24 cellular contexts compared by ENCODE assay signal in the genomic region with DNA sequence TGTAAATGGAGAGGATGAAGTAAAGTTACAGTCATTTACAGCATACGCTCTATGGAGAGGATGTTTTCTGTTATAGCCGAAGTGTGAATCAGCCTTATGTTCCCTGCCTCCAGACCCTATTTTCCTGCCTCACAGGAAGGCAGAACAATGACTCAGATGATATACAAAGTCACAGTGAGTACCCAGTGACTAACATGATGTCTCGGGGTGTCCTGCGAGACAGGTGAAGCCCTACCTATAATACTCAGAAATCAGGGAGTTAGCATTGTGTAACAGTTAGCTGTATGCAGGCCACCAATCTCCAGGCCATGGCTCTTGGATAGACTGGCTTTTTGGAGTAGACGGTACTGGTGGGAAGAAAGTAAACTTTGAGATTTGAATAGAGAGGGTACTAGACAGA. TPM values are rescaled to one million over a fixed set of nuclear protein-coding genes. Genes with fewer than 3 reads are reported as not detected.
DNase-seq lines count a peak whose midpoint lies in the region; ATAC-seq, FAIRE-seq and TF ChIP-seq lines count a peak whose summit lies in the region.
"Had no signal": no experiment of that assay in that cellular context is flagged by ENCODE, and none has a peak within 500 bp of the region (broad histone marks: within the 10 kb centered on the region; RNA-seq: fewer than 3 reads in every experiment).

No MANE protein-coding gene starts in this region.

- no peaks in the 10 kb centered on the region for H3K4me1 Mint-ChIP-seq in T-cell
- H3K4me1 Mint-ChIP-seq: natural killer cell had no signal

- no peak overlapping the region for H2BK5ac ChIP-seq in H1 (ENCODE audit: low read depth, low read length)

- H3K56ac ChIP-seq in H1 (replicated peaks; ENCODE audit: insufficient read length, low read depth, low read length): no peak overlapping the region

- CTCF ChIA-PET in SK-N-SH (lab: Yijun Ruan, JAX): no interaction called here
- CTCF ChIA-PET in H1 (lab: Charles Lee; ENCODE audit: partially characterized antibody): interaction anchor here (0.8 kb wide), 2 partner anchors 13 to 94 kb away, joined by 3 to 11 read pairs; no protein-coding TSS in a partner anchor
- CTCF ChIA-PET in T-cell (lab: Charles Lee): no interaction called here

- TF ChIP-seq CTCF in SK-N-SH (IDR thresholded peaks at IDR 0.05): no peak
- TF ChIP-seq CTCF in H1 (IDR thresholded peaks at IDR 0.05; ENCODE audit: control extremely low read depth in 1 of 3, insufficient read depth in 1 of 3, low read depth in 1 of 3, low read length in 3 of 3): no peak
- TF ChIP-seq CTCF in mucosa of descending colon (IDR thresholded peaks at IDR 0.05): no peak
- no peak for TF ChIP-seq CTCF in dorsolateral prefrontal cortex (IDR thresholded peaks at IDR 0.05 in 54 of 56, conservative IDR thresholded peaks at IDR 0.05 in 2 of 56; ENCODE audit: low read depth in 1 of 56, partially characterized antibody in 56 of 56)
- TF ChIP-seq CTCF in BE2C (IDR thresholded peaks at IDR 0.05; ENCODE audit: low read depth, low read length): no peak

- H2BK15ac ChIP-seq in H1 (ENCODE audit: low read length): no peak overlapping the region

- H4K20me1 ChIP-seq in SK-N-SH (ENCODE audit: insufficient read depth) (no peaks in the 10 kb centered on the region), H1 (replicated peaks in 1 of 2; ENCODE audit: control insufficient read depth in 1 of 2, insufficient read depth in 2 of 2, low read length in 2 of 2) (no peaks in the 10 kb centered on the region)

- no peaks in the 10 kb centered on the region for H3K9me2 ChIP-seq in SK-N-SH

- no peak for FAIRE-seq in H1 (lab: Jason Lieb, UNC)
- FAIRE-seq: kidney had no signal

- no peak overlapping the region for H3K27ac Mint-ChIP-seq in T-cell
- H3K27ac Mint-ChIP-seq: activated naive CD4-positive, alpha-beta T cell treated with anti-CD3 and anti-CD28 coated beads, Interleukin-2, amount 50 U/mL, for 72 hours; activated T-cell treated with anti-CD3 and anti-CD28 coated beads, Interleukin-2, amount 50 U/mL, for 72 hours; natural killer cell; type B pancreatic cell had no signal

- H3K79me2 ChIP-seq in SK-N-SH (ENCODE audit: insufficient read depth) (no peaks in the 10 kb centered on the region), H1 (ENCODE audit: control insufficient read depth in 1 of 2, insufficient read depth in 2 of 2, low read length in 2 of 2) (no peaks in the 10 kb centered on the region)

- H3K4me3 Mint-ChIP-seq in T-cell: no peak overlapping the region
- H3K4me3 Mint-ChIP-seq: activated T-cell treated with anti-CD3 and anti-CD28 coated beads, Interleukin-2, amount 50 U/mL, for 72 hours; natural killer cell; type B pancreatic cell had no signal

- no peak overlapping the region for H4K8ac ChIP-seq in H1 (ENCODE audit: extremely low read depth, insufficient read depth, low read length)

- no peak for TF ChIP-seq RAD21 in SK-N-SH (IDR thresholded peaks at IDR 0.05; ENCODE audit: low read length)
- TF ChIP-seq RAD21 in H1 (IDR thresholded peaks at IDR 0.05 in 1 of 2, conservative IDR thresholded peaks at IDR 0.05 in 1 of 2; ENCODE audit: low read depth in 2 of 2, low read length in 2 of 2): no peak

- intact Hi-C loops in mucosa of descending colon (cut with DNase I, micrococcal nuclease) (no loop called here), dorsolateral prefrontal cortex (cut with DNase I) (no loop called here)

- H3K4me2 ChIP-seq in SK-N-SH (no peak overlapping the region), H1 (ENCODE audit: insufficient read depth in 1 of 2, low read depth in 2 of 2, low read length in 2 of 2) (no peak overlapping the region)

- H3K23ac ChIP-seq in H1 (ENCODE audit: insufficient read length): no peak overlapping the region

- H3K27ac ChIP-seq in SK-N-SH (ENCODE audit: low read depth in 2 of 2, low read length in 1 of 2) (no peak overlapping the region), H1 (ENCODE audit: low read depth, low read length) (no peak overlapping the region), dorsolateral prefrontal cortex (no peak overlapping the region)
- H3K27ac ChIP-seq: heart left ventricle, SJCRH30, skin epidermis, stomach had no signal

- H3K9me3 ChIP-seq in SK-N-SH: no peaks in the 10 kb centered on the region
- H3K9me3 ChIP-seq in H1 (ENCODE audit: insufficient read depth in 2 of 2, low read depth in 1 of 2, low read length in 1 of 2): no peaks in the 10 kb centered on the region
- H3K9me3 ChIP-seq in mucosa of descending colon: no peaks in the 10 kb centered on the region
- H3K9me3 ChIP-seq in BE2C: no peaks in the 10 kb centered on the region; the same call in 1 of the 2 replicates

- H2BK12ac ChIP-seq in H1 (ENCODE audit: low read depth, low read length): no peak overlapping the region

- H3F3A ChIP-seq in SK-N-SH (replicated peaks; ENCODE audit: insufficient read depth): peaks cover 3% of the 10 kb centered on the region

- no peak overlapping the region for H3K4me3 ChIP-seq in SK-N-SH (ENCODE audit: low read depth in 2 of 2, low read length in 1 of 2)
- H3K4me3 ChIP-seq in H1 (ENCODE audit: extremely low read depth in 1 of 4, insufficient read depth in 2 of 4, low read depth in 3 of 4, low read length in 4 of 4): no peak overlapping the region
- no peak overlapping the region for H3K4me3 ChIP-seq in mucosa of descending colon
- H3K4me3 ChIP-seq in dorsolateral prefrontal cortex: no peak overlapping the region
- H3K4me3 ChIP-seq in BE2C (ENCODE audit: low read depth, low read length): no peak overlapping the region
- H3K4me3 ChIP-seq: heart left ventricle, SJCRH30, skin epidermis, stomach had no signal

- peak; percentile 51 for ATAC-seq in mucosa of descending colon
- ATAC-seq in T-cell (replicated peaks in 1 of 4): no peak
- ATAC-seq: activated CD4-positive, CD25-positive, alpha-beta regulatory T cell treated with anti-CD3 and anti-CD28 coated beads, Interleukin-2, amount 50 U/mL, for 24 hours; activated naive CD4-positive, alpha-beta T cell treated with anti-CD3 and anti-CD28 coated beads, Interleukin-2, amount 50 U/mL, for 72 hours; activated T-cell treated with anti-CD3 and anti-CD28 coated beads, Interleukin-2, amount 50 U/mL, for 72 hours; heart left ventricle; natural killer cell had no signal

- 64% methylated on average over 5 of the region's 5 CpGs for WGBS in SK-N-SH (ENCODE audit: low lambda C conversion rate)
- 96% methylated on average over 5 of the region's 5 CpGs; no CpG with 5 or more reads in 1 of the 2 experiments for WGBS in H1 (ENCODE audit: extremely low coverage in 1 of 2, insufficient coverage in 1 of 2, insufficient read length in 1 of 2, insufficient replicate concordance in 2 of 2, low coverage in 1 of 2, low lambda C conversion rate in 2 of 2, missing lambda C conversion rate in 1 of 2), 2 experiments

- POLR2A ChIA-PET in SK-N-SH (lab: Yijun Ruan, JAX): no interaction called here
- POLR2A ChIA-PET in H1 (lab: Charles Lee; ENCODE audit: partially characterized antibody): no interaction called here
- POLR2A ChIA-PET in T-cell (lab: Charles Lee): no interaction called here

- H3K36me3 Mint-ChIP-seq in T-cell: no peaks in the 10 kb centered on the region
- H3K36me3 Mint-ChIP-seq: natural killer cell, type B pancreatic cell had no signal

- H2AK5ac ChIP-seq in H1 (ENCODE audit: low read depth, low read length): no peak overlapping the region

- TF ChIP-seq POLR2A in H1 (IDR thresholded peaks at IDR 0.05; ENCODE audit: control extremely low read depth in 1 of 2, low read depth in 2 of 2, low read length in 2 of 2): no peak

- H4K5ac ChIP-seq in H1 (ENCODE audit: insufficient read length, low read depth, low read length): no peak overlapping the region

- H3K79me1 ChIP-seq in H1 (ENCODE audit: low read depth, low read length): no peaks in the 10 kb centered on the region

- H2AFZ ChIP-seq in SK-N-SH (ENCODE audit: low read depth) (no peak overlapping the region), H1 (ENCODE audit: low read length) (peak overlapping the region; percentile 53; the same call in 1 of the 2 replicates)

- H3K36me3 ChIP-seq in SK-N-SH (replicated peaks in 1 of 2; ENCODE audit: control insufficient read depth in 1 of 2, insufficient read depth in 2 of 2, low read length in 1 of 2) (no peaks in the 10 kb centered on the region), H1 (ENCODE audit: control insufficient read depth in 2 of 4, insufficient read depth in 4 of 4, low read length in 3 of 4) (no peaks in the 10 kb centered on the region), mucosa of descending colon (ENCODE audit: low read depth) (no peaks in the 10 kb centered on the region), BE2C (no peaks in the 10 kb centered on the region)
- H3K36me3 ChIP-seq: heart left ventricle, SJCRH30, stomach had no signal

- H2BK120ac ChIP-seq in H1 (replicated peaks; ENCODE audit: low read depth, low read length): no peak overlapping the region

- no peak overlapping the region for H3K9ac ChIP-seq in SK-N-SH
- no peak overlapping the region for H3K9ac ChIP-seq in H1 (replicated peaks in 1 of 4; ENCODE audit: extremely low read depth in 1 of 4, low read depth in 3 of 4, low read length in 3 of 4)

- no peaks in the 10 kb centered on the region for H3K9me3 Mint-ChIP-seq in T-cell
- H3K9me3 Mint-ChIP-seq: activated T-cell treated with anti-CD3 and anti-CD28 coated beads, Interleukin-2, amount 50 U/mL, for 72 hours; natural killer cell; type B pancreatic cell had no signal

- no peak overlapping the region for H2BK20ac ChIP-seq in H1 (ENCODE audit: low read length)

- DNase-seq in HPDE6-E6E7 (ENCODE audit: extremely low spot score) (peak; percentile 85), SK-N-SH (no peak), H1 (ENCODE audit: low read depth in 1 of 2, low spot score in 2 of 2) (no peak), mucosa of descending colon (no peak), dorsolateral prefrontal cortex (no peak), GM19238 (ENCODE audit: insufficient read length, low spot score) (no peak), BE2C (no peak), T-cell (no peak)
- DNase-seq: activated CD8-positive, alpha-beta memory T cell treated with anti-CD3 and anti-CD28 coated beads for 24 hours; activated T-cell treated with anti-CD3 and anti-CD28 coated beads, Interleukin-2, amount 50 U/mL, for 72 hours; heart left ventricle; kidney; mesenchymal stem cell; natural killer cell; NCI-H1105 treated with DMSO at 0.1 percent for 48 hours; NCI-H526; SJCRH30; stimulated activated CD4-positive, alpha-beta T cell treated with anti-CD3 and anti-CD28 coated beads, Interleukin-4, amount 100 ng/mL, for 1 hour; stomach; T-helper 2 cell had no signal

- H3K14ac ChIP-seq in H1 (ENCODE audit: insufficient read length): no peak overlapping the region

- peaks cover 2 to 5% of the 10 kb centered on the region in 2 donors for H3K27me3 Mint-ChIP-seq in T-cell
- H3K27me3 Mint-ChIP-seq: type B pancreatic cell had no signal

- no peaks in the 10 kb centered on the region; a peak in 1 of 4 replicates for H3K4me1 ChIP-seq in SK-N-SH (ENCODE audit: control insufficient read depth in 1 of 2, insufficient read depth in 2 of 2, low read depth in 1 of 2, low read length in 1 of 2)
- no peaks in the 10 kb centered on the region for H3K4me1 ChIP-seq in H1 (replicated peaks in 1 of 4; ENCODE audit: control insufficient read depth in 3 of 4, insufficient read depth in 4 of 4, low read length in 3 of 4)
- H3K4me1 ChIP-seq in mucosa of descending colon (ENCODE audit: low read depth): peaks cover 3% of the 10 kb centered on the region
- H3K4me1 ChIP-seq in BE2C: no peaks in the 10 kb centered on the region
- H3K4me1 ChIP-seq: heart left ventricle, SJCRH30, stomach had no signal

- H4K91ac ChIP-seq in H1 (replicated peaks; ENCODE audit: insufficient read length, low read length): no peak overlapping the region

- TF ChIP-seq EP300 in SK-N-SH (IDR thresholded peaks at IDR 0.05; ENCODE audit: borderline replicate concordance in 1 of 2, low read depth in 1 of 2, low read length in 1 of 2) (no peak), H1 (IDR thresholded peaks at IDR 0.05; ENCODE audit: borderline replicate concordance in 1 of 2, low read depth in 2 of 2, low read length in 2 of 2) (no peak)

- H3K4ac ChIP-seq in H1 (replicated peaks; ENCODE audit: insufficient read length, low read depth, low read length): no peak overlapping the region

- H3K27me3 ChIP-seq in SK-N-SH (ENCODE audit: insufficient read depth) (no peaks in the 10 kb centered on the region), H1 (replicated peaks in 1 of 4; ENCODE audit: control insufficient read depth in 3 of 4, extremely low read depth in 1 of 4, insufficient read depth in 3 of 4, low read length in 3 of 4) (no peaks in the 10 kb centered on the region), dorsolateral prefrontal cortex (peaks cover 0 to 6% (median 0%) of the 10 kb centered on the region in 45 donors), BE2C (peaks cover 11% of the 10 kb centered on the region)
- H3K27me3 ChIP-seq: stomach had no signal

- no peaks in the 10 kb centered on the region for H3K23me2 ChIP-seq in H1 (ENCODE audit: low read depth, low read length)

- H3K18ac ChIP-seq in H1 (ENCODE audit: extremely low read depth, low read length): no peak overlapping the region

RNA-seq across cellular contexts. Expression of a gene that starts 55.6 kb away (rescaled TPM):
- polyA plus RNA-seq in SK-N-SH (2012; rRNA removed): 8.1 and 12.1 TPM in 2 replicates
- polyA plus RNA-seq in SK-N-SH (2012; cell fraction: cytosol; rRNA removed): 12.2 and 13.5 TPM in 2 replicates
- 6.4 and 11.4 TPM in 2 replicates for polyA plus RNA-seq in SK-N-SH (2012; cell fraction: nucleus; rRNA removed)
- total RNA-seq in H1 (2021; fragmentation: NEBNext Ultra II Directional; extraction: Animal tissue kit (Norgen Biotek cat#: 25700)): 37.0 and 42.5 TPM in 2 replicates
- polyA plus RNA-seq in H1 (2011; rRNA removed): 8.6 and 10.3 TPM in 2 replicates
- polyA plus RNA-seq in H1 (2011; cell fraction: cytosol; rRNA removed): 12.3 TPM
- 9.2 TPM for polyA plus RNA-seq in H1 (2011; cell fraction: nucleus; rRNA removed)
- polyA plus RNA-seq in H1 (2012, experiment 1 of 2): 16.9 to 26.1 TPM (median 20.0 TPM) in 4 replicates
- 2.6 TPM for polyA plus RNA-seq in H1 (2012, experiment 2 of 2)
- polyA plus RNA-seq in H1 (2013, experiment 1 of 2): 15.0 TPM
- 14.4 TPM for polyA plus RNA-seq in H1 (2013, experiment 2 of 2)
- polyA minus RNA-seq in H1 (2011; rRNA and poly(A)+ RNA removed): 23.7 and 26.4 TPM in 2 replicates
- 25.9 TPM for polyA minus RNA-seq in H1 (2011; cell fraction: cytosol; rRNA and poly(A)+ RNA removed)
- 33.7 TPM for polyA minus RNA-seq in H1 (2011; cell fraction: nucleus; rRNA and poly(A)+ RNA removed)
- total RNA-seq in mucosa of descending colon: 10 to 100 TPM; 31.5 to 35.0 (median 31.6) TPM
- total RNA-seq in dorsolateral prefrontal cortex: 10 to 100 TPM; 21.1 to 49.6 (median 37.7) TPM
- polyA plus RNA-seq in BE2C (2012; ENCODE audit: insufficient read depth, insufficient read length, low read depth): 14.1 TPM
- 10 to 100 TPM; 25.9 to 34.8 (median 33.3) TPM for total RNA-seq in T-cell
